ENCODE assay signal across 29 cellular contexts in the genomic region with DNA sequence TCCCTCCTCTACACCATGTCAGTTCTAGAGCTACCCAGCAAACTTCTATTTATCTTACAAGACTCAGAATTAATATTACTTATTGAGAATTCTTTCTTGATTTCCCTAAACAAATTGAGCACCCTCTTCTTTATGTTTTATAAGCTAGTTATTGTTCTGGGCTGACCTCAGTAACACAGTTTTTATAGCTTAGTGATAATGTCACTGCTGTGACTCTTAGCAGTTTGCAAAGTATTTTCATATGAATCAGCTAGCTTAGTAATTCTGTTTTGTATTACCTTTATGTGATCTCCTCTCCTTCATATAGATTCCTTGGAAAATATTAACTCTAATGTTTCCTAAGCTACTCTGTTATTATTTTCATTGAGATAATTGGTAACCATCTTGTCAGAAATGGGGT.
DNase-seq lines count a peak whose midpoint lies in the region; ATAC-seq, FAIRE-seq and TF ChIP-seq lines count a peak whose summit lies in the region.
"Had no signal": no experiment of that assay in that cellular context is flagged by ENCODE, and none has a peak within 500 bp of the region (broad histone marks: within the 10 kb centered on the region; RNA-seq: fewer than 3 reads in every experiment).

No MANE protein-coding gene starts in this region.

- no peaks in the 10 kb centered on the region for H3K27me3 ChIP-seq in adipocyte (replicated peaks; ENCODE audit: control insufficient read depth, insufficient read depth, low read length)
- H3K27me3 ChIP-seq: BLaER1 had no signal

- TF ChIP-seq POLR2A in GM12892 (IDR thresholded peaks at IDR 0.05; ENCODE audit: low read depth, low read length): no peak

- H3K4me1 ChIP-seq in adipocyte (ENCODE audit: control insufficient read depth, insufficient read depth, low read length): no peaks in the 10 kb centered on the region
- H3K4me1 ChIP-seq: BLaER1 had no signal

- H3K9ac ChIP-seq in adipocyte (ENCODE audit: low read length): no peak overlapping the region
- H3K9ac ChIP-seq: BLaER1 had no signal

- H3K4me3 ChIP-seq in adipocyte (ENCODE audit: low read length): no peak overlapping the region
- H3K4me3 ChIP-seq: BLaER1, GM12878, SK-N-MC had no signal

- H3K9me3 ChIP-seq in adipocyte (ENCODE audit: control insufficient read depth, low read length): no peaks in the 10 kb centered on the region
- H3K9me3 ChIP-seq: BLaER1 had no signal

- no peak for FAIRE-seq in GM12892 (lab: Jason Lieb, UNC)
- FAIRE-seq: D721Med, GM12878, HTR-8/SVneo had no signal

- ATAC-seq in GM21447 (IDR thresholded peaks at IDR 0.05; ENCODE audit: unreplicated experiment): no peak
- ATAC-seq: GM12878 had no signal

- no peaks in the 10 kb centered on the region for H3K36me3 ChIP-seq in adipocyte (ENCODE audit: control insufficient read depth, insufficient read depth, low read length, severe bottlenecking)
- H3K36me3 ChIP-seq: BLaER1 had no signal

- DNase-seq in EL: peak; percentile 13
- peak; percentile 63 to 77 for DNase-seq in NCI-H526 (lab: John Stamatoyannopoulos, UW)
- peak; percentile 7 for DNase-seq in adipocyte (ENCODE audit: low read depth)
- DNase-seq in kidney glomerular epithelial cell (lab: John Stamatoyannopoulos, UW): peak; percentile 12
- no peak for DNase-seq in GM12892 (ENCODE audit: insufficient read length)
- no peak for DNase-seq in iPS-NIHi11 (ENCODE audit: low spot score)
- DNase-seq in DMS153 (lab: John Stamatoyannopoulos, UW): no peak
- DNase-seq: 8988T; ACHN; CD4-positive, CD25-positive, alpha-beta regulatory T cell; DMS53; GDM1; H9; KBM-7; MV-4-11; NCI-H1105; NCI-H1436 treated with DMSO at 0.1 percent for 48 hours; NCI-H187 treated with DMSO at 0.1 percent for 48 hours; NCI-H2171 treated with DMSO at 0.1 percent for 48 hours; NCI-H345; NCI-H510A treated with DMSO at 0.1 percent for 48 hours; NCI-H82; SIG-M5 had no signal

Comparison
In these comparisons a context has a peak if more than half of its experiments do, and no peak if none do; other contexts are left out.
1. DNase-seq: peak in EL (single experiment), NCI-H526 (2 of 2), adipocyte (single experiment) and kidney glomerular epithelial cell (single experiment); none in GM12892 (single experiment), iPS-NIHi11 (single experiment) and DMS153 (single experiment).